Comparison of ENCODE assay signal across 31 cellular contexts in the genomic region with DNA sequence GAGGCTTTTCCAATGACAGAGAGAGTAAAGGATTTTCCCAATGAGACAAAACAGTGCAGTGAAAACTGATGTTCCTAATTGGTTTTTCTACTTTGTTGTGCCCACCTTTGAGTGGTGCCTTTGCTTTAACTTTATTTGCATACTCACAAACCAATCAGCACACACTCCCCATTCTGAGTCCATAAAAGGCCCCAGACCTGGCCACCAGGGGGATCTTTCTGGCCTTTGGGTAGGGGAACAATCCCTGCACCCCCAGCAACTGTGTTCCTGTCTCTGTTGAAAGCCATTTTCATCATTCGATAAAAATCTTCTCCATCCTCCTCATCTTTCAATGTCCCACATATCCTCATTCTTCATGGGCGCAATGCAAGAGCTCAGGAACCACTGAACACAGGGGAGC.
"Had no signal": no experiment of that assay in that cellular context is flagged by ENCODE, and none has a peak within 500 bp of the region (broad histone marks: within the 10 kb centered on the region; RNA-seq: fewer than 3 reads in every experiment).

No MANE protein-coding gene starts in this region.

- H3K36me3 Mint-ChIP-seq: activated naive CD8-positive, alpha-beta T cell treated with anti-CD3 and anti-CD28 coated beads, Interleukin-2, amount 10 ng/mL, durations not matched to agents 7 days and 5 days; T-cell had no signal

- H3K36me3 ChIP-seq: adrenal gland, breast epithelium, colonic mucosa had no signal

- DNase-seq: activated CD4-positive, alpha-beta T cell treated with anti-CD3 and anti-CD28 coated beads for 36 hours; activated CD4-positive, alpha-beta T cell treated with anti-CD3 and anti-CD28 coated beads, Interleukin-2, amount 50 U/mL, for 4 hours; activated CD4-positive, CD25-positive, alpha-beta regulatory T cell; activated CD8-positive, alpha-beta memory T cell treated with anti-CD3 and anti-CD28 coated beads for 24 hours; activated naive CD4-positive, alpha-beta T cell treated with anti-CD3 and anti-CD28 coated beads, Interleukin-2, amount 50 U/mL, for 16 hours; activated naive CD8-positive, alpha-beta T cell treated with anti-CD3 and anti-CD28 coated beads, Interleukin-2, amount 10 ng/mL, durations not matched to agents 7 days and 5 days; activated T-cell treated with anti-CD3 and anti-CD28 coated beads, Interleukin-2, amount 50 U/mL, for 48 hours; adrenal gland; anterior cingulate cortex; caudate nucleus; colonic mucosa; Karpas-422; NCI-H1092; NCI-H1417 treated with DMSO at 0.1 percent for 48 hours; NCI-H1694; NCI-H2029; NCI-H2107; NCI-H2171 treated with DMSO at 0.1 percent for 48 hours; NCI-H226; NCI-H526 treated with DMSO at 0.1 percent for 48 hours; NCI-H82; OCI-M1; RPMI8226; T-cell; T-helper 2 cell; T1000 had no signal

- H3K4me3 ChIP-seq: adrenal gland, breast epithelium, colonic mucosa, SK-N-MC had no signal

- H3K4me1 ChIP-seq: adrenal gland, breast epithelium, colonic mucosa had no signal

- H3K4me3 Mint-ChIP-seq: activated CD4-positive, alpha-beta T cell treated with anti-CD3 and anti-CD28 coated beads for 36 hours; activated naive CD8-positive, alpha-beta T cell treated with anti-CD3 and anti-CD28 coated beads, Interleukin-2, amount 10 ng/mL, durations not matched to agents 7 days and 5 days; T-cell had no signal

- ATAC-seq: activated CD4-positive, alpha-beta T cell treated with anti-CD3 and anti-CD28 coated beads for 36 hours; Panc1; Right ventricle myocardium inferior; T-cell had no signal

- H3K27ac Mint-ChIP-seq: activated CD4-positive, alpha-beta T cell treated with anti-CD3 and anti-CD28 coated beads for 36 hours; activated naive CD8-positive, alpha-beta T cell treated with anti-CD3 and anti-CD28 coated beads, Interleukin-2, amount 10 ng/mL, durations not matched to agents 7 days and 5 days; T-cell had no signal

- H3K27me3 ChIP-seq: adrenal gland, breast epithelium, colonic mucosa had no signal

- H3K9me3 ChIP-seq: adrenal gland, breast epithelium, colonic mucosa had no signal

- FAIRE-seq: TTC549 had no signal

- H3K4me1 Mint-ChIP-seq: activated CD4-positive, alpha-beta T cell treated with anti-CD3 and anti-CD28 coated beads for 36 hours; activated naive CD8-positive, alpha-beta T cell treated with anti-CD3 and anti-CD28 coated beads, Interleukin-2, amount 10 ng/mL, durations not matched to agents 7 days and 5 days; T-cell had no signal

- H3K9me3 Mint-ChIP-seq: activated naive CD8-positive, alpha-beta T cell treated with anti-CD3 and anti-CD28 coated beads, Interleukin-2, amount 10 ng/mL, durations not matched to agents 7 days and 5 days had no signal

- H3K27ac ChIP-seq: adrenal gland, breast epithelium, colonic mucosa, SK-N-MC had no signal
